In genomic region chr15:45784656-45785055, GRCh38 we compare ENCODE assay signal across 17 cellular contexts.
DNase-seq lines count a peak whose midpoint lies in the region; ATAC-seq and TF ChIP-seq lines count a peak whose summit lies in the region.
"Had no signal": no experiment of that assay in that cellular context is flagged by ENCODE, and none has a peak within 500 bp of the region (broad histone marks: within the 10 kb centered on the region; RNA-seq: fewer than 3 reads in every experiment).

No MANE protein-coding gene starts in this region.

- H3K9ac ChIP-seq in PC-3 (ENCODE audit: low read length) (no peak overlapping the region), mammary epithelial cell (ENCODE audit: insufficient read depth, low read length) (no peak overlapping the region)
- H3K9ac ChIP-seq: BLaER1, GM23248 had no signal

- CTCF ChIA-PET in PC-3 (lab: Charles Lee), result interaction anchor here (0.6 kb wide), 1 partner anchor 62 kb away, joined by 3 read pairs; no protein-coding TSS in a partner anchor
- CTCF ChIA-PET in mammary epithelial cell (lab: Charles Lee; ENCODE audit: low non-redundant PET), result no interaction called here

- intact Hi-C loops in PC-3 (cut with micrococcal nuclease) (no loop called here), mammary epithelial cell (cut with micrococcal nuclease) (loop anchor here (10.0 kb wide), 1 partner anchor 330 kb away; no protein-coding TSS in a partner anchor), psoas muscle (cut with DNase I) (no loop called here)

- H3K4me3 ChIP-seq in DOHH2 (ENCODE audit: low read length), result no peak overlapping the region
- no peak overlapping the region for H3K4me3 ChIP-seq in PC-3 (ENCODE audit: low read length)
- H3K4me3 ChIP-seq in mammary epithelial cell (replicated peaks in 1 of 3; ENCODE audit: insufficient read depth in 1 of 3, low read depth in 2 of 3, low read length in 3 of 3), result no peak overlapping the region
- H3K4me3 ChIP-seq in psoas muscle, result no peak overlapping the region
- H3K4me3 ChIP-seq: BLaER1, GM12878, GM23248, HAP-1 had no signal

- H3K4me1 ChIP-seq in DOHH2 (ENCODE audit: control insufficient read depth, low read length), result peaks cover 89% of the 10 kb centered on the region
- H3K4me1 ChIP-seq in PC-3 (ENCODE audit: insufficient read depth, low read length), result peaks cover 6% of the 10 kb centered on the region
- no peaks in the 10 kb centered on the region for H3K4me1 ChIP-seq in mammary epithelial cell (ENCODE audit: insufficient read depth, low read length)
- no peaks in the 10 kb centered on the region for H3K4me1 ChIP-seq in psoas muscle
- H3K4me1 ChIP-seq: BLaER1, HAP-1 had no signal

- H3K27me3 ChIP-seq in DOHH2 (ENCODE audit: control insufficient read depth, low read length), result no peaks in the 10 kb centered on the region
- no peaks in the 10 kb centered on the region for H3K27me3 ChIP-seq in PC-3 (ENCODE audit: low read length)
- no peaks in the 10 kb centered on the region for H3K27me3 ChIP-seq in mammary epithelial cell (ENCODE audit: insufficient read depth, low read length)
- no peaks in the 10 kb centered on the region for H3K27me3 ChIP-seq in psoas muscle (ENCODE audit: insufficient read depth in 3 of 3, low read length in 2 of 3)
- H3K27me3 ChIP-seq: BLaER1 had no signal

- no peaks in the 10 kb centered on the region for H4K20me1 ChIP-seq in DOHH2 (ENCODE audit: control insufficient read depth, insufficient read depth, low read depth, low read length)
- H4K20me1 ChIP-seq in PC-3 (ENCODE audit: low read length), result no peaks in the 10 kb centered on the region
- H4K20me1 ChIP-seq in mammary epithelial cell (ENCODE audit: insufficient read depth, low read length), result no peaks in the 10 kb centered on the region
- H4K20me1 ChIP-seq: BLaER1 had no signal

- in situ Hi-C loops in mammary epithelial cell (cut with MboI; ENCODE audit: low sequenced_read_pairs in 2 of 2), result loop anchor here in 1 of 2 donors (10.0 kb wide), 1 partner anchor 70 kb away; no protein-coding TSS in a partner anchor

- POLR2A ChIA-PET in PC-3 (lab: Charles Lee; ENCODE audit: unreplicated experiment), result no interaction called here

- peaks cover 19% of the 10 kb centered on the region for H3F3A ChIP-seq in DOHH2 (ENCODE audit: control insufficient read depth, insufficient read depth)
- no peaks in the 10 kb centered on the region for H3F3A ChIP-seq in PC-3 (ENCODE audit: low read length, unreplicated experiment)

- H3K4me2 ChIP-seq in DOHH2 (ENCODE audit: low read length) (0 out of 2 replicates have a peak overlapping the region, but pooled peaks have one; percentile 4), PC-3 (ENCODE audit: low read length) (no peak overlapping the region), mammary epithelial cell (ENCODE audit: insufficient read depth, low read depth, low read length) (no peak overlapping the region)
- H3K4me2 ChIP-seq: BLaER1 had no signal

- H3K36me3 ChIP-seq in DOHH2 (ENCODE audit: control insufficient read depth, low read length) (peaks cover 32% of the 10 kb centered on the region), PC-3 (ENCODE audit: low read depth, low read length) (no peaks in the 10 kb centered on the region), mammary epithelial cell (ENCODE audit: insufficient read depth, low read length) (no peaks in the 10 kb centered on the region), psoas muscle (ENCODE audit: insufficient read depth in 1 of 2, low read depth in 1 of 2) (no peaks in the 10 kb centered on the region)
- H3K36me3 ChIP-seq: BLaER1, HAP-1 had no signal

- peak overlapping the region; percentile 9; the same call in 1 of the 2 replicates for H3K27ac ChIP-seq in DOHH2 (ENCODE audit: low read depth, low read length)
- no peak overlapping the region for H3K27ac ChIP-seq in PC-3 (ENCODE audit: low read length)
- H3K27ac ChIP-seq in mammary epithelial cell (ENCODE audit: insufficient read depth, low read depth, low read length), result no peak overlapping the region
- no peak overlapping the region for H3K27ac ChIP-seq in psoas muscle
- H3K27ac ChIP-seq: BLaER1, GM23248 had no signal

- 27% methylated on average over 1 of the region's 2 CpGs for WGBS in mammary epithelial cell (ENCODE audit: low coverage, missing lambda C conversion rate)
- WGBS in psoas muscle, 3 donors, result 42 to 89% (median 63%) methylated on average over 2 of the region's 2 CpGs

- H3K79me2 ChIP-seq in DOHH2 (ENCODE audit: control insufficient read depth, low read length), result no peaks in the 10 kb centered on the region
- no peaks in the 10 kb centered on the region for H3K79me2 ChIP-seq in PC-3 (ENCODE audit: low read length)
- H3K79me2 ChIP-seq in mammary epithelial cell (ENCODE audit: insufficient read depth, low read length), result no peaks in the 10 kb centered on the region

- H3K9me2 ChIP-seq in DOHH2 (replicated peaks; ENCODE audit: control insufficient read depth, low read length) (no peaks in the 10 kb centered on the region), PC-3 (replicated peaks; ENCODE audit: low read length) (no peaks in the 10 kb centered on the region)

- H2AFZ ChIP-seq in PC-3 (ENCODE audit: low read length) (no peak overlapping the region), mammary epithelial cell (ENCODE audit: low read depth, low read length) (no peak overlapping the region)
- H2AFZ ChIP-seq: GM23248 had no signal

- BruUV-seq in PC-3 (replicated peaks; lab: Mats Ljungman, UMichigan) (no TSS peak), mammary epithelial cell (replicated peaks; lab: Mats Ljungman, UMichigan) (no TSS peak)

- peak; percentile 64 for DNase-seq in PC-3
- peak; percentile 10 for DNase-seq in mammary epithelial cell
- DNase-seq in kidney tubule cell (ENCODE audit: low spot score), result peak; percentile 38
- no peak for DNase-seq in T1000 (lab: John Stamatoyannopoulos, UW)
- DNase-seq in psoas muscle, result no peak
- no peak for DNase-seq in C1 segment of cervical spinal cord (lab: John Stamatoyannopoulos, UW)
- DNase-seq in activated CD8-positive, alpha-beta memory T cell treated with anti-CD3 and anti-CD28 coated beads, Interleukin-2, amount 50 U/mL, for 48 hours, result no peak
- DNase-seq: 8988T; Calu3; CD8-positive, alpha-beta T cell; DMS79 treated with DMSO at 0.1 percent for 48 hours; EL; GM23248 had no signal

- ATAC-seq in PC-3 (no peak), psoas muscle (no peak)
- ATAC-seq: CD8-positive, alpha-beta T cell; GM12878 had no signal

- TF ChIP-seq CTCF in DOHH2 (IDR thresholded peaks at IDR 0.05; ENCODE audit: low read depth, low read length, poor library complexity, severe bottlenecking) (no peak), PC-3 (conservative IDR thresholded peaks at IDR 0.05; ENCODE audit: low read depth, low read length) (no peak), mammary epithelial cell (conservative IDR thresholded peaks at IDR 0.05 in 1 of 2, IDR thresholded peaks at IDR 0.05 in 1 of 2; ENCODE audit: extremely low read depth in 1 of 2, insufficient read depth in 1 of 2, low read depth in 1 of 2, low read length in 2 of 2) (no peak), psoas muscle (IDR thresholded peaks at IDR 0.05) (no peak)

- H3K9me3 ChIP-seq in DOHH2 (ENCODE audit: control insufficient read depth, insufficient read depth, low read length) (peaks cover 6% of the 10 kb centered on the region; the same call in 1 of the 2 replicates), PC-3 (ENCODE audit: low read length) (no peaks in the 10 kb centered on the region), mammary epithelial cell (replicated peaks; ENCODE audit: insufficient read depth, low read length) (no peaks in the 10 kb centered on the region), psoas muscle (no peaks in the 10 kb centered on the region)
- H3K9me3 ChIP-seq: BLaER1, HAP-1 had no signal

- dilution Hi-C loops in mammary epithelial cell (cut with HindIII; ENCODE audit: low sequenced_read_pairs), result no loop called here

Comparison
In these comparisons a context has a peak if more than half of its experiments do, and no peak if none do; other contexts are left out.
1. DNase-seq: peak in PC-3 (single experiment), mammary epithelial cell (single experiment) and kidney tubule cell (single experiment); none in T1000 (single experiment), psoas muscle (0 of 2), C1 segment of cervical spinal cord (0 of 14) and activated CD8-positive, alpha-beta memory T cell treated with anti-CD3 and anti-CD28 coated beads, Interleukin-2, amount 50 U/mL, for 48 hours (single experiment).